In genomic region chr5:112648264-112648663, GRCh38 we compare ENCODE assay signal across 33 cellular contexts.
"Had no signal": no experiment of that assay in that cellular context is flagged by ENCODE, and none has a peak within 500 bp of the region (broad histone marks: within the 10 kb centered on the region; RNA-seq: fewer than 3 reads in every experiment).

No MANE protein-coding gene starts in this region.

- ATAC-seq: activated CD8-positive, alpha-beta T cell treated with anti-CD3 and anti-CD28 coated beads for 36 hours; activated naive CD4-positive, alpha-beta T cell treated with anti-CD3 and anti-CD28 coated beads, Interleukin-2, amount 50 U/mL, for 72 hours; activated T-cell treated with anti-CD3 and anti-CD28 coated beads, Interleukin-2, amount 50 U/mL, for 4 hours; activated T-cell treated with anti-CD3 and anti-CD28 coated beads, Interleukin-2, amount 50 U/mL, for 72 hours; activated T-helper 17 cell treated with anti-CD3 and anti-CD28 coated beads, Interleukin-2, amount 50 U/mL, for 72 hours; body of pancreas had no signal

- H3K9me3 ChIP-seq: adrenal gland, body of pancreas, breast epithelium had no signal

- H3K27me3 ChIP-seq: adrenal gland, body of pancreas, brain microvascular endothelial cell, breast epithelium had no signal

- H3K36me3 ChIP-seq: adrenal gland, brain microvascular endothelial cell, breast epithelium had no signal

- H3K4me1 ChIP-seq: breast epithelium had no signal

- DNase-seq: activated B cell treated with CpG ODN at 0.5 μM for 24 hours; activated CD4-positive, alpha-beta memory T cell treated with anti-CD3 and anti-CD28 coated beads for 36 hours; activated CD4-positive, alpha-beta T cell treated with anti-CD3 and anti-CD28 coated beads for 4 hours; activated CD4-positive, alpha-beta T cell treated with anti-CD3 and anti-CD28 coated beads, Interleukin-2, amount 10 ng/mL, durations not matched to agents 24 days and 14 days; activated CD4-positive, alpha-beta T cell treated with anti-CD3 and anti-CD28 coated beads, Interleukin-2, amount 50 U/mL, for 1 hour; activated CD4-positive, alpha-beta T cell treated with anti-CD3 and anti-CD28 coated beads, Interleukin-2, amount 50 U/mL, for 4 hours; activated CD4-positive, CD25-positive, alpha-beta regulatory T cell treated with anti-CD3 and anti-CD28 coated beads, Interleukin-2, amount 50 U/mL, for 72 hours; activated CD8-positive, alpha-beta memory T cell treated with anti-CD3 and anti-CD28 coated beads, Interleukin-2, amount 50 U/mL, for 4 hours; activated CD8-positive, alpha-beta T cell treated with anti-CD3 and anti-CD28 coated beads for 36 hours; activated effector memory CD4-positive, alpha-beta T cell treated with anti-CD3 and anti-CD28 coated beads, Interleukin-2, amount 50 U/mL, for 16 hours; activated gamma-delta T cell treated with Interleukin-2 at 50 U/mL for 16 hours; activated naive CD4-positive, alpha-beta T cell; activated naive CD4-positive, alpha-beta T cell treated with anti-CD3 and anti-CD28 coated beads for 36 hours; activated naive CD4-positive, alpha-beta T cell treated with anti-CD3 and anti-CD28 coated beads, Interleukin-2, amount 50 U/mL, for 16 hours; activated naive CD8-positive, alpha-beta T cell treated with anti-CD3 and anti-CD28 coated beads for 36 hours; activated T-cell treated with anti-CD3 and anti-CD28 coated beads for 4 hours; activated T-cell treated with anti-CD3 and anti-CD28 coated beads, Interleukin-2, amount 50 U/mL, for 1 hour; activated T-cell treated with anti-CD3 and anti-CD28 coated beads, Interleukin-2, amount 50 U/mL, for 4 hours; activated T-cell treated with anti-CD3 and anti-CD28 coated beads, Interleukin-2, amount 50 U/mL, for 72 hours; adrenal gland; amniotic stem cell; aorta; body of pancreas; brain microvascular endothelial cell; central memory CD4-positive, alpha-beta T cell; T-helper 1 cell; T-helper 2 cell; T-helper 9 cell had no signal

- H3K4me3 ChIP-seq: adrenal gland, body of pancreas, breast epithelium had no signal

- FAIRE-seq: TTC549 had no signal

- H3K27ac ChIP-seq: adrenal gland, body of pancreas, brain microvascular endothelial cell, breast epithelium, VCaP had no signal
